9 cellular contexts compared by ENCODE assay signal in genomic region chr6:130517444-130517931, GRCh38.
A peak's percentile ranks its signal among the peaks of the same experiment; 100 is the strongest.
DNase-seq lines count a peak whose midpoint lies in the region; ATAC-seq and TF ChIP-seq lines count a peak whose summit lies in the region.
"Had no signal": no experiment of that assay in that cellular context is flagged by ENCODE, and none has a peak within 500 bp of the region (broad histone marks: within the 10 kb centered on the region; RNA-seq: fewer than 3 reads in every experiment).

No MANE protein-coding gene starts in this region.

- H3K4me3 Mint-ChIP-seq in activated naive CD8-positive, alpha-beta T cell treated with anti-CD3 and anti-CD28 coated beads for 36 hours = no peak overlapping the region
- H3K4me3 Mint-ChIP-seq in endothelial cell (ENCODE audit: unreplicated experiment) = no peak overlapping the region

- peaks cover 49% of the 10 kb centered on the region for H3K4me1 Mint-ChIP-seq in activated naive CD8-positive, alpha-beta T cell treated with anti-CD3 and anti-CD28 coated beads for 36 hours
- peaks cover 22% of the 10 kb centered on the region for H3K4me1 Mint-ChIP-seq in endothelial cell (ENCODE audit: unreplicated experiment)

- no peak for TF ChIP-seq CTCF in GM12865 (IDR thresholded peaks at IDR 0.05; ENCODE audit: insufficient read depth, low read depth, low read length, missing control alignments)
- TF ChIP-seq CTCF in endothelial cell (IDR thresholded peaks at IDR 0.05; ENCODE audit: unreplicated experiment) = no peak

- H3K4me3 ChIP-seq in GM12865 (ENCODE audit: low read depth, low read length) = no peak overlapping the region
- H3K4me3 ChIP-seq: esophagus squamous epithelium had no signal

- DNase-seq in GM12865 (ENCODE audit: low read depth) = peak; percentile 79
- DNase-seq in activated naive CD8-positive, alpha-beta T cell treated with anti-CD3 and anti-CD28 coated beads for 36 hours = peak; percentile 31
- DNase-seq in NK-92 (lab: John Stamatoyannopoulos, UW; ENCODE audit: unreplicated experiment) = no peak
- no peak for DNase-seq in endothelial cell (ENCODE audit: low spot score)
- DNase-seq in islet precursor cell = no peak
- DNase-seq in NCI-H69 (lab: John Stamatoyannopoulos, UW) = no peak
- DNase-seq: esophagus squamous epithelium had no signal

- no peaks in the 10 kb centered on the region for H3K27me3 Mint-ChIP-seq in activated naive CD8-positive, alpha-beta T cell treated with anti-CD3 and anti-CD28 coated beads for 36 hours
- peaks cover 1% of the 10 kb centered on the region for H3K27me3 Mint-ChIP-seq in endothelial cell (ENCODE audit: unreplicated experiment)

- peaks cover 33% of the 10 kb centered on the region for H3K9me3 Mint-ChIP-seq in activated naive CD8-positive, alpha-beta T cell treated with anti-CD3 and anti-CD28 coated beads for 36 hours
- H3K9me3 Mint-ChIP-seq in endothelial cell (ENCODE audit: unreplicated experiment) = no peaks in the 10 kb centered on the region

- peak; percentile 52 for ATAC-seq in GM19467 (IDR thresholded peaks at IDR 0.05; ENCODE audit: unreplicated experiment)
- peak; percentile 91 for ATAC-seq in HG03280 (IDR thresholded peaks at IDR 0.05; ENCODE audit: unreplicated experiment)

- peaks cover 28% of the 10 kb centered on the region for H3K36me3 Mint-ChIP-seq in activated naive CD8-positive, alpha-beta T cell treated with anti-CD3 and anti-CD28 coated beads for 36 hours
- no peaks in the 10 kb centered on the region for H3K36me3 Mint-ChIP-seq in endothelial cell (ENCODE audit: low read depth, unreplicated experiment)

- H3K27ac Mint-ChIP-seq in activated naive CD8-positive, alpha-beta T cell treated with anti-CD3 and anti-CD28 coated beads for 36 hours = peak overlapping the region; percentile 77
- H3K27ac Mint-ChIP-seq in endothelial cell (ENCODE audit: unreplicated experiment) = no peak overlapping the region

Comparison
In these comparisons a context has a peak if more than half of its experiments do, and no peak if none do; other contexts are left out.
1. DNase-seq: peak in GM12865 (single experiment) and activated naive CD8-positive, alpha-beta T cell treated with anti-CD3 and anti-CD28 coated beads for 36 hours (single experiment); none in NK-92 (single experiment), endothelial cell (single experiment), islet precursor cell (single experiment) and NCI-H69 (single experiment).